Comparison of ENCODE assay signal across 9 cellular contexts in genomic region chr14:55025948-55026347, GRCh38. TPM values are rescaled to one million over a fixed set of nuclear protein-coding genes. Genes with fewer than 3 reads are reported as not detected.
DNase-seq lines count a peak whose midpoint lies in the region; FAIRE-seq and TF ChIP-seq lines count a peak whose summit lies in the region.
"Had no signal": no experiment of that assay in that cellular context is flagged by ENCODE, and none has a peak within 500 bp of the region (broad histone marks: within the 10 kb centered on the region; RNA-seq: fewer than 3 reads in every experiment).

No MANE protein-coding gene starts in this region.

- peaks cover 5 to 46% (median 18%) of the 10 kb centered on the region in 4 donors for H3K4me1 ChIP-seq in tibial nerve
- H3K4me1 ChIP-seq in small intestine (ENCODE audit: control insufficient read depth in 2 of 2, insufficient read depth in 1 of 2, low read depth in 1 of 2, low read length in 1 of 2), result peaks cover 0 to 8% of the 10 kb centered on the region in 2 donors
- no peaks in the 10 kb centered on the region for H3K4me1 ChIP-seq in prostate gland (replicated peaks)

- H3K4me3 ChIP-seq in kidney epithelial cell (ENCODE audit: low read depth, low read length) (peak overlapping the region; percentile 96), tibial nerve (peak overlapping the region in 3 of 4 donors; percentile 64 to 90 (median 83)), small intestine (ENCODE audit: low read depth in 1 of 2, low read length in 2 of 2) (no peak overlapping the region), prostate gland (peak overlapping the region in 1 of 2 donors; percentile 74)

- intact Hi-C loops in activated naive CD4-positive, alpha-beta T cell treated with anti-CD3 and anti-CD28 coated beads for 36 hours (cut with micrococcal nuclease), result loop anchor here (2.0 to 5.0 kb wide), 5 partner anchors 73 to 629 kb away; partner anchors contain the start of genes CDKN3, GCH1, GMFB and KTN1
- intact Hi-C loops in activated T-helper 2 cell treated with anti-CD3 and anti-CD28 coated beads, Interferon-gamma antibody, Interleukin-2, Interleukin-4, amounts not matched to agents 10 μg/mL and 5 μg/mL and 100 μg/mL, durations not matched to agents 14 hours and 24 hours and 36 hours (cut with micrococcal nuclease), result loop anchor here (5.0 kb wide), 1 partner anchor 124 kb away; the partner anchor contains the start of gene GCH1
- intact Hi-C loops in prostate gland (cut with DNase I), result loop anchor here (2.0 kb wide), 1 partner anchor 25 kb away; the partner anchor contains the start of gene MAPK1IP1L

- H3K27me3 Mint-ChIP-seq in activated naive CD4-positive, alpha-beta T cell treated with anti-CD3 and anti-CD28 coated beads for 36 hours (ENCODE audit: low read depth), result no peaks in the 10 kb centered on the region
- H3K27me3 Mint-ChIP-seq in activated T-helper 2 cell treated with anti-CD3 and anti-CD28 coated beads, Interferon-gamma antibody, Interleukin-2, Interleukin-4, amounts not matched to agents 10 μg/mL and 5 μg/mL and 100 μg/mL, durations not matched to agents 14 hours and 24 hours and 36 hours (ENCODE audit: low read depth), result no peaks in the 10 kb centered on the region

- FAIRE-seq in small intestine (lab: Jason Lieb, UNC), result no peak

- CTCF ChIA-PET in activated naive CD4-positive, alpha-beta T cell treated with anti-CD3 and anti-CD28 coated beads for 36 hours (lab: Charles Lee), result interaction anchor here (1.1 to 1.7 kb wide), 2 partner anchors 12 to 25 kb away, joined by 4 to 16 read pairs; partner anchors contain the start of gene MAPK1IP1L

- no peak for TF ChIP-seq EP300 in tibial nerve (IDR thresholded peaks at IDR 0.05)

- H3K9me3 ChIP-seq in tibial nerve (no peaks in the 10 kb centered on the region), small intestine (ENCODE audit: control insufficient read depth, low read depth) (no peaks in the 10 kb centered on the region), prostate gland (no peaks in the 10 kb centered on the region)

- H3K36me3 Mint-ChIP-seq in activated naive CD4-positive, alpha-beta T cell treated with anti-CD3 and anti-CD28 coated beads for 36 hours (ENCODE audit: low read depth), result peaks cover 28% of the 10 kb centered on the region
- peaks cover 46% of the 10 kb centered on the region for H3K36me3 Mint-ChIP-seq in activated T-helper 2 cell treated with anti-CD3 and anti-CD28 coated beads, Interferon-gamma antibody, Interleukin-2, Interleukin-4, amounts not matched to agents 10 μg/mL and 5 μg/mL and 100 μg/mL, durations not matched to agents 14 hours and 24 hours and 36 hours (ENCODE audit: low read depth)

- peak overlapping the region; percentile 96 for H3K4me3 Mint-ChIP-seq in activated naive CD4-positive, alpha-beta T cell treated with anti-CD3 and anti-CD28 coated beads for 36 hours
- H3K4me3 Mint-ChIP-seq in activated T-helper 2 cell treated with anti-CD3 and anti-CD28 coated beads, Interferon-gamma antibody, Interleukin-2, Interleukin-4, amounts not matched to agents 10 μg/mL and 5 μg/mL and 100 μg/mL, durations not matched to agents 14 hours and 24 hours and 36 hours (ENCODE audit: low read depth), result peak overlapping the region; percentile 94

- H3K36me3 ChIP-seq in kidney epithelial cell (ENCODE audit: control insufficient read depth, insufficient read depth, low read length) (no peaks in the 10 kb centered on the region), tibial nerve (no peaks in the 10 kb centered on the region), small intestine (ENCODE audit: control insufficient read depth in 2 of 2, insufficient read depth in 2 of 2, low read length in 2 of 2) (no peaks in the 10 kb centered on the region), prostate gland (no peaks in the 10 kb centered on the region)

- H3K27ac Mint-ChIP-seq in activated naive CD4-positive, alpha-beta T cell treated with anti-CD3 and anti-CD28 coated beads for 36 hours, result peak overlapping the region; percentile 92
- peak overlapping the region; percentile 90 for H3K27ac Mint-ChIP-seq in activated T-helper 2 cell treated with anti-CD3 and anti-CD28 coated beads, Interferon-gamma antibody, Interleukin-2, Interleukin-4, amounts not matched to agents 10 μg/mL and 5 μg/mL and 100 μg/mL, durations not matched to agents 14 hours and 24 hours and 36 hours

- no peaks in the 10 kb centered on the region for H3K9me3 Mint-ChIP-seq in activated naive CD4-positive, alpha-beta T cell treated with anti-CD3 and anti-CD28 coated beads for 36 hours
- H3K9me3 Mint-ChIP-seq in activated T-helper 2 cell treated with anti-CD3 and anti-CD28 coated beads, Interferon-gamma antibody, Interleukin-2, Interleukin-4, amounts not matched to agents 10 μg/mL and 5 μg/mL and 100 μg/mL, durations not matched to agents 14 hours and 24 hours and 36 hours, result no peaks in the 10 kb centered on the region

- H3K27ac ChIP-seq in tibial nerve (no peak overlapping the region), small intestine (ENCODE audit: low read depth in 1 of 2, low read length in 1 of 2) (no peak overlapping the region), prostate gland (no peak overlapping the region)

- WGBS in tibial nerve, 2 donors, result 21 to 25% methylated on average over 7 of the region's 7 CpGs
- 18 to 32% (median 27%) methylated on average over 7 of the region's 7 CpGs for WGBS in small intestine, 3 donors
- 20% methylated on average over 7 of the region's 7 CpGs for WGBS in prostate gland

- TF ChIP-seq CTCF in kidney epithelial cell (IDR thresholded peaks at IDR 0.05; ENCODE audit: insufficient read depth, low read length, poor library complexity, severe bottlenecking) (no peak), tibial nerve (IDR thresholded peaks at IDR 0.05) (no peak), prostate gland (IDR thresholded peaks at IDR 0.05) (no peak)

- no peak for DNase-seq in activated naive CD4-positive, alpha-beta T cell treated with anti-CD3 and anti-CD28 coated beads for 36 hours
- no peak for DNase-seq in activated naive CD4-positive, alpha-beta T cell (lab: John Stamatoyannopoulos, UW)
- no peak for DNase-seq in activated T-helper 2 cell treated with anti-CD3 and anti-CD28 coated beads, Interferon-gamma antibody, Interleukin-2, Interleukin-4, amounts not matched to agents 10 μg/mL and 5 μg/mL and 100 μg/mL, durations not matched to agents 14 hours and 24 hours and 36 hours (ENCODE audit: low spot score)
- DNase-seq in kidney epithelial cell (ENCODE audit: low read depth), result no peak
- no peak for DNase-seq in tibial nerve (ENCODE audit: low spot score in 2 of 2)
- DNase-seq in small intestine, result no peak
- no peak for DNase-seq in prostate gland (ENCODE audit: low spot score)
- DNase-seq in UCSD-AML1 (lab: John Stamatoyannopoulos, UW; ENCODE audit: unreplicated experiment), result no peak
- DNase-seq: DMS53 had no signal

- H3K4me1 Mint-ChIP-seq in activated naive CD4-positive, alpha-beta T cell treated with anti-CD3 and anti-CD28 coated beads for 36 hours (ENCODE audit: low read depth), result peaks cover 51% of the 10 kb centered on the region
- H3K4me1 Mint-ChIP-seq in activated T-helper 2 cell treated with anti-CD3 and anti-CD28 coated beads, Interferon-gamma antibody, Interleukin-2, Interleukin-4, amounts not matched to agents 10 μg/mL and 5 μg/mL and 100 μg/mL, durations not matched to agents 14 hours and 24 hours and 36 hours (ENCODE audit: low read depth), result peaks cover 50% of the 10 kb centered on the region

- TF ChIP-seq POLR2A in tibial nerve (IDR thresholded peaks at IDR 0.05), result no peak
- TF ChIP-seq POLR2A in prostate gland (IDR thresholded peaks at IDR 0.05), result no peak

- H3K27me3 ChIP-seq in kidney epithelial cell (ENCODE audit: control insufficient read depth, insufficient read depth, low read length) (no peaks in the 10 kb centered on the region), tibial nerve (no peaks in the 10 kb centered on the region), small intestine (ENCODE audit: control insufficient read depth in 2 of 2, insufficient read depth in 2 of 2, low read length in 2 of 2) (no peaks in the 10 kb centered on the region), prostate gland (replicated peaks; ENCODE audit: insufficient read depth) (no peaks in the 10 kb centered on the region)

RNA-seq across cellular contexts. Expression of gene WDHD1, which starts 1.0 kb away (rescaled TPM):
- total RNA-seq in activated naive CD4-positive, alpha-beta T cell treated with anti-CD3 and anti-CD28 coated beads for 36 hours, result 10 to 100 TPM; 61.1 to 62.9 TPM
- total RNA-seq in activated T-helper 2 cell treated with anti-CD3 and anti-CD28 coated beads, Interferon-gamma antibody, Interleukin-2, Interleukin-4, amounts not matched to agents 10 μg/mL and 5 μg/mL and 100 μg/mL, durations not matched to agents 14 hours and 24 hours and 36 hours, result 50.3 and 51.3 TPM in 2 replicates
- total RNA-seq in kidney epithelial cell (7.6 and 8.0 TPM in 2 replicates), tibial nerve (1 to 10 TPM; 1.2 to 3.1 (median 1.9) TPM), prostate gland (1 to 10 TPM; 3.0 to 5.1 TPM)
- polyA plus RNA-seq in small intestine, result 1 to 10 TPM in 1 of 3 donors, under 1 TPM in 2; 0.45 to 3.4 (median 0.54) TPM

RNA-seq across cellular contexts. Expression of gene SOCS4, which starts 1.1 kb away (rescaled TPM):
- total RNA-seq in activated naive CD4-positive, alpha-beta T cell treated with anti-CD3 and anti-CD28 coated beads for 36 hours, result 10 to 100 TPM; 17.7 to 17.9 TPM
- 35.1 and 37.4 TPM in 2 replicates for total RNA-seq in activated T-helper 2 cell treated with anti-CD3 and anti-CD28 coated beads, Interferon-gamma antibody, Interleukin-2, Interleukin-4, amounts not matched to agents 10 μg/mL and 5 μg/mL and 100 μg/mL, durations not matched to agents 14 hours and 24 hours and 36 hours
- total RNA-seq in kidney epithelial cell (18.6 and 18.7 TPM in 2 replicates), tibial nerve (10 to 100 TPM; 13.3 to 28.8 (median 19.1) TPM), prostate gland (1 to 10 TPM; 8.2 to 9.7 TPM)
- 10 to 100 TPM in 1 of 3 donors, 1 to 10 TPM in 2; 4.8 to 11.1 (median 9.8) TPM for polyA plus RNA-seq in small intestine

RNA-seq across cellular contexts. Expression of gene MAPK1IP1L, which starts 25.5 kb away (rescaled TPM):
- 10 to 100 TPM; 78.2 to 83.4 TPM for total RNA-seq in activated naive CD4-positive, alpha-beta T cell treated with anti-CD3 and anti-CD28 coated beads for 36 hours
- total RNA-seq in activated T-helper 2 cell treated with anti-CD3 and anti-CD28 coated beads, Interferon-gamma antibody, Interleukin-2, Interleukin-4, amounts not matched to agents 10 μg/mL and 5 μg/mL and 100 μg/mL, durations not matched to agents 14 hours and 24 hours and 36 hours, result 145 and 148 TPM in 2 replicates
- 114 and 147 TPM in 2 replicates for total RNA-seq in kidney epithelial cell
- total RNA-seq in tibial nerve, result 10 to 100 TPM; 25.3 to 54.0 (median 41.9) TPM
- 10 to 100 TPM; 24.3 to 32.0 (median 30.9) TPM for polyA plus RNA-seq in small intestine
- 100 to 1,000 TPM in 1 of 2 donors, 10 to 100 TPM in 1; 51.3 to 137 TPM for total RNA-seq in prostate gland

Comparison
In these comparisons a context has a peak if more than half of its experiments do, and no peak if none do; other contexts are left out.
1. H3K4me3 ChIP-seq: peak in kidney epithelial cell (single experiment) and tibial nerve (3 of 4); none in small intestine (0 of 2).